ENCODE assay signal across 9 cellular contexts in the genomic region with DNA sequence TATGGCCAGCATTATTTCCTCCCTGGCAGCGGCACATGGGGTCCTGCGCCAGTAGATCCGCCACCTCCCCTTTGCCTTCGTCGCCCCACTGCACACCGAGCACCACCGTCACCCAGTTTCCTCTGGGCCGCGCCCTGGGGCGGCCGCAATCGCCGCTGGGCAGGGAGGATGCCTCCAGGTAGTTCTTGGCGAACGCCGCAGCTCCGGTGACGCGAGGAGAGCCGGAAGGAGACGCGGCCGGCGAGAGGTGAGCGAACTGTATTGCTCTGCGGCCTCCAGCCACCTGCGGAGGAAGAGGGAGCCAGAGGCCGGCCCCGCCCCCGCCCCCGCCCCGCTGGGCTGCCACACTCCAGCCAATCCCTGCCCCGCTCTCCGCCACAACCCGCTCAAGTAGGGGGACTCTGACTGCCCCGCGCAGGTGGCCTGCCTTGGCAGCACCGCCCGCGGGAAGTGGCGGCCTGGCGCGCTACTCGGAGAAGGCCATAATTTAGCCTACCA. TPM values are rescaled to one million over a fixed set of nuclear protein-coding genes. Genes with fewer than 3 reads are reported as not detected.
DNase-seq lines count a peak whose midpoint lies in the region; ATAC-seq, FAIRE-seq and TF ChIP-seq lines count a peak whose summit lies in the region.
"Had no signal": no experiment of that assay in that cellular context is flagged by ENCODE, and none has a peak within 500 bp of the region (broad histone marks: within the 10 kb centered on the region; RNA-seq: fewer than 3 reads in every experiment).

No MANE protein-coding gene starts in this region.

- no peaks in the 10 kb centered on the region for H3K27me3 ChIP-seq in OCI-LY1 (ENCODE audit: insufficient read depth, low read length)

- intact Hi-C loops in kidney (cut with DNase I), result no loop called here

- peak overlapping the region; percentile 73 for H3K27ac Mint-ChIP-seq in activated naive CD4-positive, alpha-beta T cell treated with anti-CD3 and anti-CD28 coated beads, Interleukin-2, amount 50 U/mL, for 24 hours

- H3K4me3 ChIP-seq in OCI-LY1 (ENCODE audit: low read depth, low read length, poor library complexity, severe bottlenecking) (peak overlapping the region; percentile 50), kidney (ENCODE audit: low read length in 2 of 2) (peak overlapping the region; percentile 26 to 52)

- no peaks in the 10 kb centered on the region for H3K9me3 Mint-ChIP-seq in activated naive CD4-positive, alpha-beta T cell treated with anti-CD3 and anti-CD28 coated beads, Interleukin-2, amount 50 U/mL, for 24 hours

- H3K27ac ChIP-seq in OCI-LY1 (ENCODE audit: low read depth, low read length, poor library complexity, severe bottlenecking) (no peak overlapping the region), kidney (ENCODE audit: low read depth in 2 of 2, low read length in 2 of 2) (no peak overlapping the region)
- H3K27ac ChIP-seq: adrenal gland had no signal

- ATAC-seq in GM18909 (IDR thresholded peaks at IDR 0.05; ENCODE audit: poor library complexity, unreplicated experiment) (peak; percentile 84), HG02943 (IDR thresholded peaks at IDR 0.05; ENCODE audit: low read depth, unreplicated experiment) (peak; percentile 88), GM19328 (IDR thresholded peaks at IDR 0.05; ENCODE audit: unreplicated experiment) (no peak), GM18519 (IDR thresholded peaks at IDR 0.05; ENCODE audit: low FRiP score, unreplicated experiment) (no peak)

- H3K27me3 Mint-ChIP-seq in activated naive CD4-positive, alpha-beta T cell treated with anti-CD3 and anti-CD28 coated beads, Interleukin-2, amount 50 U/mL, for 24 hours, result no peaks in the 10 kb centered on the region

- no peaks in the 10 kb centered on the region for H3K9me3 ChIP-seq in OCI-LY1 (ENCODE audit: low read length)
- H3K9me3 ChIP-seq in kidney (ENCODE audit: control insufficient read depth in 1 of 2, low read length in 2 of 2), result no peaks in the 10 kb centered on the region
- H3K9me3 ChIP-seq: adrenal gland had no signal

- no peak for TF ChIP-seq CTCF in OCI-LY1 (IDR thresholded peaks at IDR 0.05; ENCODE audit: low read length)
- no peak for TF ChIP-seq CTCF in kidney (IDR thresholded peaks at IDR 0.05; ENCODE audit: borderline replicate concordance, extremely low read depth, insufficient read depth)

- H3K79me2 ChIP-seq in OCI-LY1 (ENCODE audit: insufficient read depth, low read length), result no peaks in the 10 kb centered on the region

- peak overlapping the region; percentile 78; the same call in 1 of the 2 replicates for H2AFZ ChIP-seq in OCI-LY1 (ENCODE audit: low read length)

- H3K4me1 ChIP-seq in OCI-LY1 (ENCODE audit: insufficient read depth, low read length, severe bottlenecking) (peaks cover 8% of the 10 kb centered on the region), kidney (ENCODE audit: control insufficient read depth in 1 of 2, insufficient read depth in 1 of 2, low read depth in 1 of 2, low read length in 2 of 2) (no peaks in the 10 kb centered on the region)
- H3K4me1 ChIP-seq: adrenal gland had no signal

- no peak for FAIRE-seq in kidney (lab: Jason Lieb, UNC)

- DNase-seq in kidney, result peak; percentile 92
- peak; percentile 39 for DNase-seq in stimulated activated CD8-positive, alpha-beta memory T cell treated with anti-CD3 and anti-CD28 coated beads, Interleukin-12 subunit alpha, Interleukin-12 subunit beta, amount 100 ng/mL, for 4 hours (ENCODE audit: low read depth)

- no peaks in the 10 kb centered on the region for H4K20me1 ChIP-seq in OCI-LY1 (ENCODE audit: insufficient read depth, low read length)

- H3F3A ChIP-seq in OCI-LY1 (ENCODE audit: insufficient read depth, low read length), result no peaks in the 10 kb centered on the region

- H3K36me3 ChIP-seq in OCI-LY1 (ENCODE audit: insufficient read depth, low read length) (no peaks in the 10 kb centered on the region; the same call in 1 of the 2 replicates), kidney (ENCODE audit: control insufficient read depth in 1 of 2, insufficient read depth in 2 of 2, low read length in 2 of 2) (no peaks in the 10 kb centered on the region)
- H3K36me3 ChIP-seq: adrenal gland had no signal

- H3K9ac ChIP-seq in OCI-LY1 (ENCODE audit: low read length) (peak overlapping the region; percentile 25; the same call in 1 of the 2 replicates), kidney (ENCODE audit: low read length in 2 of 2) (no peak overlapping the region)

- H3K9me2 ChIP-seq in OCI-LY1 (ENCODE audit: low read depth, low read length), result no peaks in the 10 kb centered on the region

- peaks cover 35% of the 10 kb centered on the region for H3K4me1 Mint-ChIP-seq in activated naive CD4-positive, alpha-beta T cell treated with anti-CD3 and anti-CD28 coated beads, Interleukin-2, amount 50 U/mL, for 24 hours

- H3K4me3 Mint-ChIP-seq in activated naive CD4-positive, alpha-beta T cell treated with anti-CD3 and anti-CD28 coated beads, Interleukin-2, amount 50 U/mL, for 24 hours, result peak overlapping the region; percentile 83

- peak overlapping the region; percentile 52 for H3K4me2 ChIP-seq in OCI-LY1 (ENCODE audit: low read length)

- H3K36me3 Mint-ChIP-seq in activated naive CD4-positive, alpha-beta T cell treated with anti-CD3 and anti-CD28 coated beads, Interleukin-2, amount 50 U/mL, for 24 hours, result peaks cover 7% of the 10 kb centered on the region

RNA-seq across cellular contexts. Expression of gene SLFN13, which starts 11.8 kb away (rescaled TPM):
- 24.5 TPM for total RNA-seq in kidney
- 3.1 TPM for polyA plus RNA-seq in kidney (ENCODE audit: insufficient read depth, low read depth, low replicate concordance)

RNA-seq across cellular contexts. Expression of gene SLFN12, which starts 28.1 kb away (rescaled TPM):
- total RNA-seq in kidney, result 13.3 TPM
- polyA plus RNA-seq in kidney (ENCODE audit: insufficient read depth, low read depth, low replicate concordance), result 2.3 TPM

Comparison
In these comparisons a context has a peak if more than half of its experiments do, and no peak if none do; other contexts are left out.
1. ATAC-seq: peak in GM18909 (single experiment) and HG02943 (single experiment); none in GM19328 (single experiment) and GM18519 (single experiment).